8 cellular contexts compared by ENCODE assay signal in the genomic region with DNA sequence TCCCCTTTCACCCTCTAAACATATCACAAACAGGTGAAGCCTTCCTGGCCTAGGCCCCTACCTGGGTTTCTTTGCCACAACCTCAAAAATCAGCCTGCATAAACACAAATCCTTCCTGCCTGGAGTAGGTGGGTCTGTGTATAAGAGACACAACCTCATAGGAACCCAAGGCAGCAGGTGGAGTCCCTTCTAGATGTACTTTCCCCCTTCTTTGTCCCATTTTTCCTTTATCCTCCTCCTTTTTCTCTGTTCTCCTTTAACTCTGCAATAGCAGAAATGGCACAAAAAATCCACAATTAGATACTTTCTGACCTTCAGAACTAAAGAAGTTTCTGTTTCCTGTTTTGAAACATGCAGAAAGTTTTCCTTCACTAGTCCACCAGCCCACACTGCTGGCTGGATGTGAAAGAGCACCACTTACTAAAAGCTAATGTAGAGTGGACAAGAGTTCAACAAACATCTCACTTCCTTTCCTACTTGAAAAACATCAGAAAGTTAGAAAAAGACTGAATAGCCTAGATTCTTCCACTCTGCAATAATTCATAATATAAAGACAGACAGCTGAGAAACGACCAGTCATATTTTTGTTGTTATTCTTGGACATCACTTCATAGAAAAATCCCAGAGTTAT. TPM values are rescaled to one million over a fixed set of nuclear protein-coding genes. Genes with fewer than 3 reads are reported as not detected.
DNase-seq lines count a peak whose midpoint lies in the region; ATAC-seq, FAIRE-seq and TF ChIP-seq lines count a peak whose summit lies in the region.

No MANE protein-coding gene starts in this region.

- H3K27ac ChIP-seq in ACC112 (ENCODE audit: low read depth, low read length) (no peak overlapping the region), kidney (ENCODE audit: low read depth in 2 of 2, low read length in 2 of 2) (peak overlapping the region; percentile 18 to 82), neuronal stem cell (replicated peaks; ENCODE audit: low read length) (no peak overlapping the region)

- no peak overlapping the region for H3K4me2 ChIP-seq in neuronal stem cell (ENCODE audit: insufficient read depth, low read length, poor library complexity, severe bottlenecking)

- peak overlapping the region; percentile 70 for H2AFZ ChIP-seq in ACC112 (ENCODE audit: low read length, unreplicated experiment)
- no peak overlapping the region for H2AFZ ChIP-seq in neuronal stem cell (ENCODE audit: low read length)

- H3K27me3 ChIP-seq in ACC112 (ENCODE audit: insufficient read depth, low read length) (no peaks in the 10 kb centered on the region), neuronal stem cell (ENCODE audit: control insufficient read depth in 3 of 3, insufficient read depth in 3 of 3, low read depth in 1 of 3, low read length in 3 of 3) (no peaks in the 10 kb centered on the region)

- no peaks in the 10 kb centered on the region for H3K79me2 ChIP-seq in ACC112 (ENCODE audit: control insufficient read depth, insufficient read depth, low read length, unreplicated experiment)

- H3K79me1 ChIP-seq in neuronal stem cell (ENCODE audit: low read depth, low read length) = no peaks in the 10 kb centered on the region

- no CpG with 5 or more reads among the region's 1 CpG for WGBS in neuronal stem cell (ENCODE audit: extremely low coverage in 2 of 2, insufficient read length in 2 of 2, insufficient replicate concordance in 1 of 2), 2 donors

- no peak overlapping the region for H2BK5ac ChIP-seq in neuronal stem cell (ENCODE audit: low read length)

- no peak overlapping the region for H3K14ac ChIP-seq in neuronal stem cell (ENCODE audit: low read length)

- no peak overlapping the region for H3K23ac ChIP-seq in neuronal stem cell (ENCODE audit: low read depth, low read length, poor library complexity)

- peak; percentile 44 for FAIRE-seq in kidney (lab: Jason Lieb, UNC)

- no peak overlapping the region for H2BK12ac ChIP-seq in neuronal stem cell (ENCODE audit: low read length)

- H3K4me1 ChIP-seq in ACC112 (ENCODE audit: control insufficient read depth, insufficient read depth, low read length, unreplicated experiment) (peaks cover 29% of the 10 kb centered on the region), kidney (ENCODE audit: control insufficient read depth in 1 of 2, insufficient read depth in 1 of 2, low read depth in 1 of 2, low read length in 2 of 2) (peaks cover 20% of the 10 kb centered on the region in 2 donors), neuronal stem cell (ENCODE audit: control insufficient read depth in 2 of 2, insufficient read depth in 1 of 2, low read depth in 1 of 2, low read length in 2 of 2) (no peaks in the 10 kb centered on the region)

- no peak for TF ChIP-seq CTCF in kidney (IDR thresholded peaks at IDR 0.05; ENCODE audit: borderline replicate concordance, extremely low read depth, insufficient read depth)

- H3K36me3 ChIP-seq in ACC112 (ENCODE audit: insufficient read depth, low read length) (no peaks in the 10 kb centered on the region), kidney (ENCODE audit: control insufficient read depth in 1 of 2, insufficient read depth in 2 of 2, low read length in 2 of 2) (peaks cover 11 to 42% of the 10 kb centered on the region in 2 donors), neuronal stem cell (replicated peaks in 1 of 2; ENCODE audit: control insufficient read depth in 2 of 2, insufficient read depth in 2 of 2, low read length in 2 of 2) (peaks cover 0 to 6% of the 10 kb centered on the region in 2 donors)

- H3K4me1 Mint-ChIP-seq in activated T-helper 2 cell treated with anti-CD3 and anti-CD28 coated beads, Interferon-gamma antibody, Interleukin-2, Interleukin-4, amounts not matched to agents 10 μg/mL and 5 μg/mL and 100 μg/mL, durations not matched to agents 14 hours and 24 hours and 36 hours (ENCODE audit: low read depth) = peaks cover 22% of the 10 kb centered on the region

- intact Hi-C loops in activated T-helper 2 cell treated with anti-CD3 and anti-CD28 coated beads, Interferon-gamma antibody, Interleukin-2, Interleukin-4, amounts not matched to agents 10 μg/mL and 5 μg/mL and 100 μg/mL, durations not matched to agents 14 hours and 24 hours and 36 hours (cut with micrococcal nuclease) = no loop called here
- intact Hi-C loops in kidney (cut with DNase I) = loop anchor here (10.0 kb wide), 1 partner anchor 105 kb away; no protein-coding TSS in a partner anchor

- peaks cover 17% of the 10 kb centered on the region for H3K36me3 Mint-ChIP-seq in activated T-helper 2 cell treated with anti-CD3 and anti-CD28 coated beads, Interferon-gamma antibody, Interleukin-2, Interleukin-4, amounts not matched to agents 10 μg/mL and 5 μg/mL and 100 μg/mL, durations not matched to agents 14 hours and 24 hours and 36 hours (ENCODE audit: low read depth)

- no peaks in the 10 kb centered on the region for H3K27me3 Mint-ChIP-seq in activated T-helper 2 cell treated with anti-CD3 and anti-CD28 coated beads, Interferon-gamma antibody, Interleukin-2, Interleukin-4, amounts not matched to agents 10 μg/mL and 5 μg/mL and 100 μg/mL, durations not matched to agents 14 hours and 24 hours and 36 hours (ENCODE audit: low read depth)

- ATAC-seq in GM21360 (IDR thresholded peaks at IDR 0.05; ENCODE audit: unreplicated experiment) = peak; percentile 61

- no peak overlapping the region for H2BK120ac ChIP-seq in neuronal stem cell (ENCODE audit: low read depth, low read length)

- no peak overlapping the region for H2AK5ac ChIP-seq in neuronal stem cell (ENCODE audit: low read depth, low read length)

- H2BK15ac ChIP-seq in neuronal stem cell (ENCODE audit: low read length) = no peak overlapping the region

- no peak overlapping the region for H3K4ac ChIP-seq in neuronal stem cell (ENCODE audit: low read length)

- H4K8ac ChIP-seq in neuronal stem cell (ENCODE audit: low read depth, low read length) = no peak overlapping the region

- no peak for DNase-seq in activated T-helper 2 cell treated with anti-CD3 and anti-CD28 coated beads, Interferon-gamma antibody, Interleukin-2, Interleukin-4, amounts not matched to agents 10 μg/mL and 5 μg/mL and 100 μg/mL, durations not matched to agents 14 hours and 24 hours and 36 hours (ENCODE audit: low spot score)
- DNase-seq in kidney (no peak), neuronal stem cell (ENCODE audit: low spot score) (no peak), NCI-H524 (lab: John Stamatoyannopoulos, UW) (no peak), COLO829 (ENCODE audit: low spot score) (no peak)
- DNase-seq in activated effector memory CD4-positive, alpha-beta T cell treated with anti-CD3 and anti-CD28 coated beads, Interleukin-2, amount 50 U/mL, for 16 hours = no peak

- H3K9me3 ChIP-seq in kidney (ENCODE audit: control insufficient read depth in 1 of 2, low read length in 2 of 2) = no peaks in the 10 kb centered on the region
- H3K9me3 ChIP-seq in neuronal stem cell (replicated peaks in 1 of 2; ENCODE audit: control insufficient read depth in 2 of 2, insufficient read depth in 1 of 2, low read depth in 1 of 2, low read length in 2 of 2) = no peaks in the 10 kb centered on the region

- peak overlapping the region; percentile 59 for H3K27ac Mint-ChIP-seq in activated T-helper 2 cell treated with anti-CD3 and anti-CD28 coated beads, Interferon-gamma antibody, Interleukin-2, Interleukin-4, amounts not matched to agents 10 μg/mL and 5 μg/mL and 100 μg/mL, durations not matched to agents 14 hours and 24 hours and 36 hours

- H3K4me3 Mint-ChIP-seq in activated T-helper 2 cell treated with anti-CD3 and anti-CD28 coated beads, Interferon-gamma antibody, Interleukin-2, Interleukin-4, amounts not matched to agents 10 μg/mL and 5 μg/mL and 100 μg/mL, durations not matched to agents 14 hours and 24 hours and 36 hours (ENCODE audit: low read depth) = no peak overlapping the region

- H4K91ac ChIP-seq in neuronal stem cell (ENCODE audit: low read depth, low read length, poor library complexity) = no peak overlapping the region

- H3K4me3 ChIP-seq in ACC112 (ENCODE audit: low read depth, low read length) (peak overlapping the region; percentile 43; the same call in 1 of the 2 replicates), kidney (ENCODE audit: low read length in 2 of 2) (no peak overlapping the region), neuronal stem cell (ENCODE audit: low read length in 2 of 2) (no peak overlapping the region)

- no peak overlapping the region for H3K18ac ChIP-seq in neuronal stem cell (ENCODE audit: low read length)

- H3K9ac ChIP-seq in kidney (ENCODE audit: low read length in 2 of 2) (no peak overlapping the region), neuronal stem cell (ENCODE audit: low read depth, low read length, poor library complexity) (no peak overlapping the region)

- H3K9me3 Mint-ChIP-seq in activated T-helper 2 cell treated with anti-CD3 and anti-CD28 coated beads, Interferon-gamma antibody, Interleukin-2, Interleukin-4, amounts not matched to agents 10 μg/mL and 5 μg/mL and 100 μg/mL, durations not matched to agents 14 hours and 24 hours and 36 hours = no peaks in the 10 kb centered on the region

RNA-seq across cellular contexts. Expression of a gene that starts 11.2 kb away (rescaled TPM):
- 1.8 and 2.4 TPM in 2 replicates for total RNA-seq in activated T-helper 2 cell treated with anti-CD3 and anti-CD28 coated beads, Interferon-gamma antibody, Interleukin-2, Interleukin-4, amounts not matched to agents 10 μg/mL and 5 μg/mL and 100 μg/mL, durations not matched to agents 14 hours and 24 hours and 36 hours
- 78.4 TPM for total RNA-seq in kidney
- 45.8 TPM for polyA plus RNA-seq in kidney (ENCODE audit: insufficient read depth, low read depth, low replicate concordance)
- 0.43 TPM for polyA plus RNA-seq in neuronal stem cell (2013, experiment 1 of 2)
- polyA plus RNA-seq in neuronal stem cell (2013, experiment 2 of 2) = 0.44 TPM

Comparison
In these comparisons a context has a peak if more than half of its experiments do, and no peak if none do; other contexts are left out.
1. H3K27ac ChIP-seq: peak in kidney (2 of 2); none in ACC112 (single experiment) and neuronal stem cell (single experiment).
2. RNA of a gene that starts 11.2 kb away (total RNA-seq): 78.4 TPM in kidney (single experiment); 1.8 to 2.4 TPM in activated T-helper 2 cell treated with anti-CD3 and anti-CD28 coated beads, Interferon-gamma antibody, Interleukin-2, Interleukin-4, amounts not matched to agents 10 μg/mL and 5 μg/mL and 100 μg/mL, durations not matched to agents 14 hours and 24 hours and 36 hours; every median in the first group is over 10 times any median in the second.